ENCODE assay signal across 1 cellular context in genomic region chr4:188976644-188977115, GRCh38.
TF ChIP-seq lines count a peak whose summit lies in the region.

No MANE protein-coding gene starts in this region.

TF ChIP-seq in SK-N-SH treated with all-trans-retinoic acid at 6 μM for 48 hours, 23 proteins besides CTCF, POLR2A, EP300 and RAD21 (continued from another document):
- TF ChIP-seq POU6F1 (CRISPR knock-in tag; IDR thresholded peaks at IDR 0.05; ENCODE audit: borderline replicate concordance, low read depth) (no peak), TCF4 (CRISPR knock-in tag; IDR thresholded peaks at IDR 0.05; ENCODE audit: borderline replicate concordance) (no peak), TSHZ2 (CRISPR knock-in tag; IDR thresholded peaks at IDR 0.05) (no peak), ARNTL (CRISPR knock-in tag; IDR thresholded peaks at IDR 0.05; ENCODE audit: borderline replicate concordance, low read depth) (no peak), ZFP3 (CRISPR knock-in tag; IDR thresholded peaks at IDR 0.05) (no peak), ZNF70 (CRISPR knock-in tag; IDR thresholded peaks at IDR 0.05) (no peak), GLIS3 (CRISPR knock-in tag; IDR thresholded peaks at IDR 0.05) (no peak), CSRNP3 (CRISPR knock-in tag; IDR thresholded peaks at IDR 0.05) (no peak), CSDC2 (CRISPR knock-in tag; IDR thresholded peaks at IDR 0.05) (no peak), PPARA (CRISPR knock-in tag; IDR thresholded peaks at IDR 0.05; ENCODE audit: borderline replicate concordance) (no peak), ZNF8 (CRISPR knock-in tag; IDR thresholded peaks at IDR 0.05) (no peak), ZFP30 (CRISPR knock-in tag; IDR thresholded peaks at IDR 0.05) (no peak)
